Comparison of ENCODE assay signal across 8 cellular contexts in the genomic region with DNA sequence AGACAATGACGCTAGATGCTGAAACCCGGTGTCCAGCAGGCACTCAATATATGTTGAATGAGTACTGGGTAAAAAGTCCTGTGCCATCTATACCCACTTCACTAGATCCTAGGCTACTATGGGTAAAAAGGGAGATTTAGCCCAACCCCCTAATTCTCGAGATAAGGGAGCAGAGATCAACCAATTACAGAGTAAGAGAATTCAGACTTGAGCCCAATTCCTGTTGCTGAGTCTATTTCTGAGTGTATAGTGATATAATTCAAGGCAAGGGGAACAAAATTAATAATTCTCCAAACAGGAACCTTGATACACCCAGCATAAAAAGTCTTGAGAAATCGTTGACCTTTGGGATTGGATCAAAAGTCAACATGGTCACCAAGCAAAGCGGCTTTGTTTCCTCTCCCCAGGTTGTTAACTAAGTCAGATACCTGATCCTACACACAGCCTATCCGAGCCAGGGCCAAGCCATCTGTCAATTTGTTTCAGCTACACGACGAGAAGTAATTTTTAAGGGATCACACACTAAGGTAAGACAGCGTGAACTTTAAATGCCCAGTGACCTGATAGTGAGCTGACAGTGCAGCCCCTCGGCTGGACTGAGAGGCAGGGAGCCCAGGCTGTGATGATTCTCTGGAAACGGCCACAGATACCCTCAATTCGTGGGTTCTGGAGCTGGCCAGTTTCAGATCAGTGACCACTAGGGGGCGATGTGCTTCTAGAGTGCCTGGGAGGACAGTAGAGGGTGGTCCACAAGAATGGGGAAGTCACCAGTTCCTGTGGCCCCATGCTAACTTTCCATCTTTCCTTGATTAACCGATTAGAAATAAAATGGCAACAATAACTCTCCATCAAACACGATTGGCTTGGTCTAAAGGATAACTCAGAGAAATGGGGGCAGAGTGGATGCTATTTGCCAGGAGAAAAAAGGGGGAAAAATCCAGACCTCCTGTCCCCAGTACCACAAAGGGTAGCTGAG. TPM values are rescaled to one million over a fixed set of nuclear protein-coding genes. Genes with fewer than 3 reads are reported as not detected.
DNase-seq lines count a peak whose midpoint lies in the region; ATAC-seq, FAIRE-seq and TF ChIP-seq lines count a peak whose summit lies in the region.

No MANE protein-coding gene starts in this region.

- DNase-seq in COLO668 (lab: John Stamatoyannopoulos, UW; ENCODE audit: unreplicated experiment) (peak; percentile 18), HTR-8/SVneo (ENCODE audit: insufficient read length, low spot score) (peak; percentile 75), SK-MEL-5 (ENCODE audit: low read depth, low spot score) (peak; percentile 90), cardiac muscle cell (ENCODE audit: low read depth in 1 of 2, low spot score in 1 of 2) (peak; percentile 75 to 87), NCI-H1048 (lab: John Stamatoyannopoulos, UW) (no peak)
- peak; percentile 82 for DNase-seq in activated naive CD4-positive, alpha-beta T cell treated with anti-CD3 and anti-CD28 coated beads for 36 hours

- H3K4me1 ChIP-seq in cardiac muscle cell (ENCODE audit: low read depth): peaks cover 57% of the 10 kb centered on the region
- H3K4me1 ChIP-seq in rectal smooth muscle tissue (ENCODE audit: control insufficient read depth, insufficient read depth, low read length): peaks cover 7% of the 10 kb centered on the region

- H3K27ac ChIP-seq in cardiac muscle cell (peak overlapping the region; percentile 79), rectal smooth muscle tissue (ENCODE audit: low read depth, low read length) (no peak overlapping the region)

- intact Hi-C loops in activated naive CD4-positive, alpha-beta T cell treated with anti-CD3 and anti-CD28 coated beads for 36 hours (cut with micrococcal nuclease): loop anchor here (1.0 kb wide), 3 partner anchors 45 to 322 kb away; no protein-coding TSS in a partner anchor

- no peaks in the 10 kb centered on the region for H3K27me3 Mint-ChIP-seq in activated naive CD4-positive, alpha-beta T cell treated with anti-CD3 and anti-CD28 coated beads for 36 hours (ENCODE audit: low read depth)

- in situ Hi-C loops in SK-MEL-5 (cut with HindIII; ENCODE audit: low pct_unique_long_range_greater_than_20kb, low sequenced_read_pairs): loop anchor here (25.0 kb wide), 1 partner anchor 102 kb away; no protein-coding TSS in a partner anchor

- H3K9ac ChIP-seq in rectal smooth muscle tissue (ENCODE audit: low read length): no peak overlapping the region

- no peak for ATAC-seq in GM21576 (IDR thresholded peaks at IDR 0.05; ENCODE audit: unreplicated experiment)

- H3K36me3 ChIP-seq in cardiac muscle cell: no peaks in the 10 kb centered on the region
- no peaks in the 10 kb centered on the region for H3K36me3 ChIP-seq in rectal smooth muscle tissue (ENCODE audit: control insufficient read depth, insufficient read depth, low read length)

- H3K27me3 ChIP-seq in cardiac muscle cell (no peaks in the 10 kb centered on the region), rectal smooth muscle tissue (ENCODE audit: control insufficient read depth, insufficient read depth, low read length) (no peaks in the 10 kb centered on the region)

- no peaks in the 10 kb centered on the region for H3K9me3 ChIP-seq in cardiac muscle cell (ENCODE audit: low read depth)

- H3K9me3 Mint-ChIP-seq in activated naive CD4-positive, alpha-beta T cell treated with anti-CD3 and anti-CD28 coated beads for 36 hours: peaks cover 2% of the 10 kb centered on the region

- peaks cover 6% of the 10 kb centered on the region for H3K36me3 Mint-ChIP-seq in activated naive CD4-positive, alpha-beta T cell treated with anti-CD3 and anti-CD28 coated beads for 36 hours (ENCODE audit: low read depth)

- H3K4me1 Mint-ChIP-seq in activated naive CD4-positive, alpha-beta T cell treated with anti-CD3 and anti-CD28 coated beads for 36 hours (ENCODE audit: low read depth): peaks cover 21% of the 10 kb centered on the region

- no peak for FAIRE-seq in HTR-8/SVneo (lab: Jason Lieb, UNC)

- CTCF ChIA-PET in activated naive CD4-positive, alpha-beta T cell treated with anti-CD3 and anti-CD28 coated beads for 36 hours (lab: Charles Lee): interaction anchor here (0.6 to 2.1 kb wide), 22 partner anchors 11 to 322 kb away, joined by 3 to 9 read pairs (median 3); no protein-coding TSS in a partner anchor

- no peak overlapping the region for H3K4me3 ChIP-seq in cardiac muscle cell
- H3K4me3 ChIP-seq in rectal smooth muscle tissue (ENCODE audit: low read length): peak overlapping the region; percentile 14

- peak; percentile 83 for TF ChIP-seq CTCF in cardiac muscle cell (IDR thresholded peaks at IDR 0.05; ENCODE audit: low read depth, low read length)

- no peak overlapping the region for H3K4me3 Mint-ChIP-seq in activated naive CD4-positive, alpha-beta T cell treated with anti-CD3 and anti-CD28 coated beads for 36 hours

- no peak overlapping the region for H3K27ac Mint-ChIP-seq in activated naive CD4-positive, alpha-beta T cell treated with anti-CD3 and anti-CD28 coated beads for 36 hours

RNA-seq across cellular contexts. Expression of gene SLC22A23, which starts 46.2 kb away (rescaled TPM):
- total RNA-seq in SK-MEL-5 (2014; rRNA removed; shearing (Covaris generic)): 6.2 and 8.0 TPM in 2 replicates
- polyA plus RNA-seq in SK-MEL-5 (2015; cell fraction: cytosol; rRNA removed): 15.7 and 19.5 TPM in 2 replicates
- polyA plus RNA-seq in SK-MEL-5 (2015; cell fraction: nucleus; rRNA removed): 16.4 and 24.0 TPM in 2 replicates
- total RNA-seq in activated naive CD4-positive, alpha-beta T cell treated with anti-CD3 and anti-CD28 coated beads for 36 hours: 1 to 10 TPM; 1.3 to 1.4 TPM
- total RNA-seq in cardiac muscle cell: 14.6 and 24.9 TPM in 2 replicates
- 15.7 and 21.6 TPM in 2 replicates for polyA plus RNA-seq in cardiac muscle cell
